Comparison of ENCODE assay signal across 1 cellular context in the genomic region with DNA sequence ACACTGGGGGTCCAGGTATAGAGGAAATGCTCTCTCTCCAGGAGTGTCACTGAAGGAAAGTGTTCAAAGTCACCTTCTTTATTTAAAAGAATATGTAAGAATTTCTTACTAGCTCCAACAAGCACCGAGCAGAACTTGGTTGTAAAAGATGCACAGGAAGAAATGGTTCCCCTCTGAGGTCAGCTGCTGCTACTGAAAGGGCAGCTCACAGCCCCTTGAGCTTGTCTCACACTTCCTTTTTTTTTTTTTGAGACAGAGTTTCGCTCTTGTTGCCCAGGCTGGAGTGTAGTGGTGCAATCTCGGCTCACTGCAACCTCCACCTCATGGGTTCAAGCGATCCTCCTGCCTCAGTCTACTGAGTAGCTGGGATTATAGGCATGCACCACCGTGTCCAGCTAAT.
TF ChIP-seq lines count a peak whose summit lies in the region.

No MANE protein-coding gene starts in this region.

TF ChIP-seq in K562, 482 proteins besides CTCF, POLR2A, EP300 and RAD21 (continued from another document):
- TF ChIP-seq, protein P1, sequence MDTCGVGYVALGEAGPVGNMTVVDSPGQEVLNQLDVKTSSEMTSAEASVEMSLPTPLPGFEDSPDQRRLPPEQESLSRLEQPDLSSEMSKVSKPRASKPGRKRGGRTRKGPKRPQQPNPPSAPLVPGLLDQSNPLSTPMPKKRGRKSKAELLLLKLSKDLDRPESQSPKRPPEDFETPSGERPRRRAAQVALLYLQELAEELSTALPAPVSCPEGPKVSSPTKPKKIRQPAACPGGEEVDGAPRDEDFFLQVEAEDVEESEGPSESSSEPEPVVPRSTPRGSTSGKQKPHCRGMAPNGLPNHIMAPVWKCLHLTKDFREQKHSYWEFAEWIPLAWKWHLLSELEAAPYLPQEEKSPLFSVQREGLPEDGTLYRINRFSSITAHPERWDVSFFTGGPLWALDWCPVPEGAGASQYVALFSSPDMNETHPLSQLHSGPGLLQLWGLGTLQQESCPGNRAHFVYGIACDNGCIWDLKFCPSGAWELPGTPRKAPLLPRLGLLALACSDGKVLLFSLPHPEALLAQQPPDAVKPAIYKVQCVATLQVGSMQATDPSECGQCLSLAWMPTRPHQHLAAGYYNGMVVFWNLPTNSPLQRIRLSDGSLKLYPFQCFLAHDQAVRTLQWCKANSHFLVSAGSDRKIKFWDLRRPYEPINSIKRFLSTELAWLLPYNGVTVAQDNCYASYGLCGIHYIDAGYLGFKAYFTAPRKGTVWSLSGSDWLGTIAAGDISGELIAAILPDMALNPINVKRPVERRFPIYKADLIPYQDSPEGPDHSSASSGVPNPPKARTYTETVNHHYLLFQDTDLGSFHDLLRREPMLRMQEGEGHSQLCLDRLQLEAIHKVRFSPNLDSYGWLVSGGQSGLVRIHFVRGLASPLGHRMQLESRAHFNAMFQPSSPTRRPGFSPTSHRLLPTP (IDR thresholded peaks at IDR 0.05; ENCODE audit: borderline replicate concordance, extremely low read depth, insufficient read length) = no peak
- no peak for TF ChIP-seq MCM7 (IDR thresholded peaks at IDR 0.05)
